Comparison of ENCODE assay signal across 30 cellular contexts in the genomic region with DNA sequence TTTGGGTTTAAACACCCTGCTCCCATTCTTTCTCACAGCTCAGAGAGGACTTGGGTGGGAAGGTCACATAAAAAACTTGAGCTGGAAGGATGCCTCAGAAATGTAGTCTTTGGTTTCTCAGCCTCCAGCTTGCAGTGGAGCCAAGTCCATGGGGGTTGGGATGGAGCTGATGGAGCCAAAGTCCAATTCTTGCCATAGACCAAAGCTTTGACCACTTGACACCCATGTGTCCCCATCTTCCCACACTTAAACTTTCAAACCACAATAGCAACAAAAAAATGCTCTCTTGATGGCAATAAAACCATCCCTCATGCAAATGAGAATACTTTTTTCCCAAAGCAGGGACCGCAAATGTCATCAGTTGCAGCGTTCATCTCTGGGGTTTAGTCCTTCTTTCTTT. TPM values are rescaled to one million over a fixed set of nuclear protein-coding genes. Genes with fewer than 3 reads are reported as not detected.
"Had no signal": no experiment of that assay in that cellular context is flagged by ENCODE, and none has a peak within 500 bp of the region (broad histone marks: within the 10 kb centered on the region; RNA-seq: fewer than 3 reads in every experiment).

No MANE protein-coding gene starts in this region.

- H3K4me3 Mint-ChIP-seq: activated B cell treated with CpG ODN at 0.5 μM for 24 hours; activated CD4-positive, alpha-beta T cell treated with anti-CD3 and anti-CD28 coated beads, Interleukin-2, amount 10 ng/mL, durations not matched to agents 24 days and 14 days; activated CD8-positive, alpha-beta memory T cell treated with anti-CD3 and anti-CD28 coated beads, Interleukin-2, amount 10 ng/mL, durations not matched to agents 7 days and 5 days; activated naive CD8-positive, alpha-beta T cell treated with anti-CD3 and anti-CD28 coated beads, Interleukin-2, amount 50 U/mL, for 24 hours; activated T-cell treated with anti-CD3 and anti-CD28 coated beads, Interleukin-2, amount 50 U/mL, for 24 hours; activated T-helper 1 cell treated with anti-CD3 and anti-CD28 coated beads, Interleukin-12 subunit alpha, Interleukin-12 subunit beta, Interleukin-2, Interleukin-4 antibody, amounts not matched to agents 30 ng/mL and 10 ng/mL and 1 ng/mL, durations not matched to agents 14 hours and 24 hours and 36 hours; T-helper 1 cell treated with Interleukin-12 subunit alpha and Interleukin-12 subunit beta and Interleukin-4 antibody, amounts not matched to agents 30 μg/mL and 1 μg/mL, for 36 hours had no signal

- H3K27me3 ChIP-seq: ascending aorta, brain microvascular endothelial cell, cardiac muscle cell had no signal

- H3K4me3 ChIP-seq: ascending aorta, cardiac muscle cell had no signal

- H3K27ac Mint-ChIP-seq: activated B cell treated with CpG ODN at 0.5 μM for 24 hours; activated CD4-positive, alpha-beta T cell treated with anti-CD3 and anti-CD28 coated beads, Interleukin-2, amount 10 ng/mL, durations not matched to agents 24 days and 14 days; activated CD8-positive, alpha-beta memory T cell treated with anti-CD3 and anti-CD28 coated beads, Interleukin-2, amount 10 ng/mL, durations not matched to agents 7 days and 5 days; activated naive CD4-positive, alpha-beta T cell treated with anti-CD3 and anti-CD28 coated beads, Interleukin-2, amount 50 U/mL, for 72 hours; activated naive CD8-positive, alpha-beta T cell treated with anti-CD3 and anti-CD28 coated beads, Interleukin-2, amount 50 U/mL, for 24 hours; activated T-cell treated with anti-CD3 and anti-CD28 coated beads, Interleukin-2, amount 50 U/mL, for 24 hours; activated T-helper 1 cell treated with anti-CD3 and anti-CD28 coated beads, Interleukin-12 subunit alpha, Interleukin-12 subunit beta, Interleukin-2, Interleukin-4 antibody, amounts not matched to agents 30 ng/mL and 10 ng/mL and 1 ng/mL, durations not matched to agents 14 hours and 24 hours and 36 hours; T-helper 1 cell treated with Interleukin-12 subunit alpha and Interleukin-12 subunit beta and Interleukin-4 antibody, amounts not matched to agents 30 μg/mL and 1 μg/mL, for 36 hours had no signal

- H3K9me3 ChIP-seq: ascending aorta, SK-N-SH had no signal

- H3K36me3 ChIP-seq: ascending aorta, brain microvascular endothelial cell, cardiac muscle cell had no signal

- H3K4me1 Mint-ChIP-seq: activated B cell treated with CpG ODN at 0.5 μM for 24 hours; activated CD4-positive, alpha-beta T cell treated with anti-CD3 and anti-CD28 coated beads, Interleukin-2, amount 10 ng/mL, durations not matched to agents 24 days and 14 days; activated CD8-positive, alpha-beta memory T cell treated with anti-CD3 and anti-CD28 coated beads, Interleukin-2, amount 10 ng/mL, durations not matched to agents 7 days and 5 days; activated naive CD8-positive, alpha-beta T cell treated with anti-CD3 and anti-CD28 coated beads, Interleukin-2, amount 50 U/mL, for 24 hours had no signal

- H3K9me3 Mint-ChIP-seq: activated B cell treated with CpG ODN at 0.5 μM for 24 hours; activated CD4-positive, alpha-beta T cell treated with anti-CD3 and anti-CD28 coated beads, Interleukin-2, amount 10 ng/mL, durations not matched to agents 24 days and 14 days; activated naive CD4-positive, alpha-beta T cell treated with anti-CD3 and anti-CD28 coated beads, Interleukin-2, amount 50 U/mL, for 72 hours; activated naive CD8-positive, alpha-beta T cell treated with anti-CD3 and anti-CD28 coated beads, Interleukin-2, amount 50 U/mL, for 24 hours; activated T-cell treated with anti-CD3 and anti-CD28 coated beads, Interleukin-2, amount 50 U/mL, for 24 hours; activated T-helper 1 cell treated with anti-CD3 and anti-CD28 coated beads, Interleukin-12 subunit alpha, Interleukin-12 subunit beta, Interleukin-2, Interleukin-4 antibody, amounts not matched to agents 30 ng/mL and 10 ng/mL and 1 ng/mL, durations not matched to agents 14 hours and 24 hours and 36 hours; T-helper 1 cell treated with Interleukin-12 subunit alpha and Interleukin-12 subunit beta and Interleukin-4 antibody, amounts not matched to agents 30 μg/mL and 1 μg/mL, for 36 hours had no signal

- H3K36me3 Mint-ChIP-seq: activated CD8-positive, alpha-beta memory T cell treated with anti-CD3 and anti-CD28 coated beads, Interleukin-2, amount 10 ng/mL, durations not matched to agents 7 days and 5 days; activated naive CD4-positive, alpha-beta T cell treated with anti-CD3 and anti-CD28 coated beads, Interleukin-2, amount 50 U/mL, for 72 hours had no signal

- H3K4me2 ChIP-seq: SK-N-SH had no signal

- H3K9ac ChIP-seq: SK-N-SH had no signal

- H3K27ac ChIP-seq: ascending aorta, brain microvascular endothelial cell, cardiac muscle cell had no signal

- H3K27me3 Mint-ChIP-seq: activated CD4-positive, alpha-beta T cell treated with anti-CD3 and anti-CD28 coated beads, Interleukin-2, amount 10 ng/mL, durations not matched to agents 24 days and 14 days; activated CD8-positive, alpha-beta memory T cell treated with anti-CD3 and anti-CD28 coated beads, Interleukin-2, amount 10 ng/mL, durations not matched to agents 7 days and 5 days had no signal

- DNase-seq: activated B cell treated with CpG ODN at 0.5 μM for 24 hours; activated CD4-positive, alpha-beta T cell treated with anti-CD3 and anti-CD28 coated beads for 1 hour; activated CD4-positive, alpha-beta T cell treated with anti-CD3 and anti-CD28 coated beads, Interleukin-2, amount 10 ng/mL, durations not matched to agents 24 days and 14 days; activated CD4-positive, alpha-beta T cell treated with anti-CD3 and anti-CD28 coated beads, Interleukin-2, amount 50 U/mL, for 48 hours; activated CD8-positive, alpha-beta memory T cell treated with anti-CD3 and anti-CD28 coated beads, Interleukin-2, amount 10 ng/mL, durations not matched to agents 7 days and 5 days; activated effector memory CD4-positive, alpha-beta T cell treated with anti-CD3 and anti-CD28 coated beads, Interleukin-2, amount 50 U/mL, for 16 hours; activated naive CD4-positive, alpha-beta T cell treated with Interleukin-2 at 50 U/mL for 16 hours; activated naive CD8-positive, alpha-beta T cell treated with anti-CD3 and anti-CD28 coated beads, Interleukin-2, amount 50 U/mL, for 24 hours; activated T-cell treated with anti-CD3 and anti-CD28 coated beads, Interleukin-2, amount 50 U/mL, for 24 hours; amniotic stem cell; brain microvascular endothelial cell; KBM-7; NCI-H1048; NCI-H1930; NCI-H2171; NCI-H2227 treated with DMSO at 0.1 percent for 48 hours; NCI-H526; NCI-H82; RPMI8226; SK-N-SH; SW 1271; T1000 had no signal

RNA-seq across cellular contexts. Expression of gene DAW1, which starts 14.7 kb away (rescaled TPM):
- total RNA-seq: activated B cell treated with CpG ODN at 0.5 μM for 24 hours; activated CD4-positive, alpha-beta T cell treated with anti-CD3 and anti-CD28 coated beads, Interleukin-2, amount 10 ng/mL, durations not matched to agents 24 days and 14 days; activated CD8-positive, alpha-beta memory T cell treated with anti-CD3 and anti-CD28 coated beads, Interleukin-2, amount 10 ng/mL, durations not matched to agents 7 days and 5 days; activated naive CD4-positive, alpha-beta T cell treated with anti-CD3 and anti-CD28 coated beads, Interleukin-2, amount 50 U/mL, for 72 hours; activated T-helper 1 cell treated with anti-CD3 and anti-CD28 coated beads, Interleukin-12 subunit alpha, Interleukin-12 subunit beta, Interleukin-2, Interleukin-4 antibody, amounts not matched to agents 30 ng/mL and 10 ng/mL and 1 ng/mL, durations not matched to agents 14 hours and 24 hours and 36 hours; ascending aorta; OCI-LY7; Right ventricle myocardium inferior had no signal
- polyA plus RNA-seq: cardiac muscle cell had no signal

RNA-seq across cellular contexts. Expression of gene CCL20, which starts 43.1 kb away (rescaled TPM):
- total RNA-seq: activated B cell treated with CpG ODN at 0.5 μM for 24 hours, ascending aorta, cardiac muscle cell, M059J, OCI-LY7, Right ventricle myocardium inferior had no signal
